16 cellular contexts compared by ENCODE assay signal in genomic region chr2:56449449-56449860, GRCh38.
DNase-seq lines count a peak whose midpoint lies in the region; ATAC-seq, FAIRE-seq and TF ChIP-seq lines count a peak whose summit lies in the region.
"Had no signal": no experiment of that assay in that cellular context is flagged by ENCODE, and none has a peak within 500 bp of the region (broad histone marks: within the 10 kb centered on the region; RNA-seq: fewer than 3 reads in every experiment).

No MANE protein-coding gene starts in this region.

- WGBS in A549 (ENCODE audit: missing lambda C conversion rate), result 3% methylated on average over 2 of the region's 2 CpGs
- WGBS in H1 (ENCODE audit: extremely low coverage in 1 of 2, insufficient coverage in 1 of 2, insufficient read length in 1 of 2, insufficient replicate concordance in 2 of 2, low coverage in 1 of 2, low lambda C conversion rate in 2 of 2, missing lambda C conversion rate in 1 of 2), 2 experiments, result 58 to 100% methylated on average over 1 to 2 of the region's 2 CpGs
- 100% methylated on average over 1 of the region's 2 CpGs for WGBS in mesenchymal stem cell

- FAIRE-seq in A549 (lab: Jason Lieb, UNC) (no peak), H1 (lab: Jason Lieb, UNC) (no peak)

- H3K79me1 ChIP-seq in H1 (ENCODE audit: low read depth, low read length), result no peaks in the 10 kb centered on the region
- no peaks in the 10 kb centered on the region for H3K79me1 ChIP-seq in mesenchymal stem cell (replicated peaks; ENCODE audit: low read length, poor library complexity, severe bottlenecking)

- POLR2A ChIA-PET in A549 (lab: Yijun Ruan, JAX), result interaction anchor here (1.5 kb wide), 1 partner anchor 293 kb away, joined by 6 read pairs; no protein-coding TSS in a partner anchor
- POLR2A ChIA-PET in H1 (lab: Charles Lee; ENCODE audit: partially characterized antibody), result no interaction called here

- H3K4me3 ChIP-seq in A549 (peak overlapping the region; percentile 18; the same call in 2 of the 3 replicates), H1 (ENCODE audit: extremely low read depth in 1 of 4, insufficient read depth in 2 of 4, low read depth in 3 of 4, low read length in 4 of 4) (no peak overlapping the region), mesenchymal stem cell (ENCODE audit: insufficient read depth in 1 of 2, low read depth in 1 of 2, low read length in 2 of 2) (no peak overlapping the region), coronary artery (no peak overlapping the region)
- H3K4me3 ChIP-seq: heart right ventricle, ovary, PC-9 had no signal

- in situ Hi-C loops in GM13977 (cut with MboI; ENCODE audit: low pct_unique_long_range_greater_than_20kb, low sequenced_read_pairs, unreplicated experiment), result no loop called here

- H3K79me2 ChIP-seq in H1 (ENCODE audit: control insufficient read depth in 1 of 2, insufficient read depth in 2 of 2, low read length in 2 of 2), result no peaks in the 10 kb centered on the region

- H4K5ac ChIP-seq in H1 (ENCODE audit: insufficient read length, low read depth, low read length), result no peak overlapping the region

- no peak overlapping the region; the same call in 1 of the 2 replicates for H3K18ac ChIP-seq in H1 (ENCODE audit: extremely low read depth, low read length)
- no peak overlapping the region for H3K18ac ChIP-seq in mesenchymal stem cell (ENCODE audit: low read depth in 1 of 2, low read length in 2 of 2)

- H4K8ac ChIP-seq in H1 (ENCODE audit: extremely low read depth, insufficient read depth, low read length) (no peak overlapping the region), mesenchymal stem cell (ENCODE audit: low read length) (no peak overlapping the region)

- peak overlapping the region; percentile 79 for H3K4me2 ChIP-seq in A549
- peak overlapping the region; percentile 3 to 25; a peak in 1 of 4 replicates for H3K4me2 ChIP-seq in H1 (ENCODE audit: insufficient read depth in 1 of 2, low read depth in 2 of 2, low read length in 2 of 2)
- H3K4me2 ChIP-seq in mesenchymal stem cell (ENCODE audit: low read length, poor library complexity, severe bottlenecking), result no peak overlapping the region
- H3K4me2 ChIP-seq: PC-9 had no signal

- peak overlapping the region; percentile 82 to 92 for H3K27ac ChIP-seq in A549
- H3K27ac ChIP-seq in H1 (ENCODE audit: low read depth, low read length), result no peak overlapping the region
- H3K27ac ChIP-seq in mesenchymal stem cell (ENCODE audit: low read length, poor library complexity, severe bottlenecking), result peak overlapping the region; percentile 91
- H3K27ac ChIP-seq in coronary artery, result no peak overlapping the region
- H3K27ac ChIP-seq: heart right ventricle, ovary, PC-9 had no signal

- TF ChIP-seq CTCF in A549 (IDR thresholded peaks at IDR 0.05), result no peak
- no peak for TF ChIP-seq CTCF in H1 (IDR thresholded peaks at IDR 0.05; ENCODE audit: control extremely low read depth in 1 of 3, insufficient read depth in 1 of 3, low read depth in 1 of 3, low read length in 3 of 3)
- TF ChIP-seq CTCF in GM13977 (IDR thresholded peaks at IDR 0.05; ENCODE audit: extremely low read depth, insufficient read depth, missing control alignments), result no peak
- TF ChIP-seq CTCF in coronary artery (IDR thresholded peaks at IDR 0.05), result no peak

- peaks cover 35% of the 10 kb centered on the region for H3K4me1 ChIP-seq in A549
- peaks cover 2 to 14% (median 9%) of the 10 kb centered on the region in 4 experiments; a peak in 4 of 7 replicates for H3K4me1 ChIP-seq in H1 (replicated peaks in 1 of 4; ENCODE audit: control insufficient read depth in 3 of 4, insufficient read depth in 4 of 4, low read length in 3 of 4)
- H3K4me1 ChIP-seq in mesenchymal stem cell (ENCODE audit: control insufficient read depth, insufficient read depth, low read depth, low read length), result no peaks in the 10 kb centered on the region
- H3K4me1 ChIP-seq: heart right ventricle had no signal

- H2BK120ac ChIP-seq in H1 (replicated peaks; ENCODE audit: low read depth, low read length) (no peak overlapping the region), mesenchymal stem cell (ENCODE audit: low read depth, low read length) (no peak overlapping the region)

- DNase-seq in A549 (ENCODE audit: low read depth in 1 of 2, low spot score in 1 of 2), result peak; percentile 5 to 26
- peak; percentile 5 for DNase-seq in NCI-H1694 (lab: John Stamatoyannopoulos, UW)
- no peak for DNase-seq in H1 (ENCODE audit: low read depth in 1 of 2, low spot score in 2 of 2)
- no peak for DNase-seq in mesenchymal stem cell
- no peak for DNase-seq in erythroblast (lab: John Stamatoyannopoulos, UW)
- no peak for DNase-seq in activated naive CD4-positive, alpha-beta T cell (lab: John Stamatoyannopoulos, UW)
- DNase-seq in GM13977 (ENCODE audit: low spot score), result no peak
- no peak for DNase-seq in coronary artery (ENCODE audit: low spot score)
- DNase-seq: activated B cell treated with CpG ODN at 0.5 μM for 24 hours; activated CD8-positive, alpha-beta memory T cell treated with anti-CD3 and anti-CD28 coated beads, Interleukin-2, amount 50 U/mL, for 4 hours; heart right ventricle; NCI-H510A treated with DMSO at 0.1 percent for 48 hours; ovary; PC-9; SW 1271 had no signal

- TF ChIP-seq RAD21 in A549 (conservative IDR thresholded peaks at IDR 0.05 in 1 of 2, IDR thresholded peaks at IDR 0.05 in 1 of 2) (no peak), H1 (IDR thresholded peaks at IDR 0.05 in 1 of 2, conservative IDR thresholded peaks at IDR 0.05 in 1 of 2; ENCODE audit: low read depth in 2 of 2, low read length in 2 of 2) (no peak)

- H3K23me2 ChIP-seq in H1 (ENCODE audit: low read depth, low read length), result no peaks in the 10 kb centered on the region

- H2BK20ac ChIP-seq in H1 (ENCODE audit: low read length), result no peak overlapping the region

- H2BK12ac ChIP-seq in H1 (ENCODE audit: low read depth, low read length) (peak overlapping the region; percentile 91; the same call in 1 of the 2 replicates), mesenchymal stem cell (ENCODE audit: low read length in 2 of 2) (no peak overlapping the region)

- ATAC-seq in A549, result peak; percentile 65 to 69
- ATAC-seq: esophagus mucosa, heart right ventricle had no signal

- H4K91ac ChIP-seq in H1 (replicated peaks; ENCODE audit: insufficient read length, low read length), result no peak overlapping the region
- H4K91ac ChIP-seq in mesenchymal stem cell (ENCODE audit: low read length), result no peak overlapping the region

- no peak overlapping the region for H3K4ac ChIP-seq in H1 (replicated peaks; ENCODE audit: insufficient read length, low read depth, low read length)
- no peak overlapping the region for H3K4ac ChIP-seq in mesenchymal stem cell (ENCODE audit: low read depth in 1 of 2, low read length in 2 of 2)

- H3K14ac ChIP-seq in H1 (ENCODE audit: insufficient read length) (no peak overlapping the region), mesenchymal stem cell (ENCODE audit: low read length in 2 of 2) (no peak overlapping the region)

- H2BK15ac ChIP-seq in H1 (ENCODE audit: low read length) (no peak overlapping the region), mesenchymal stem cell (ENCODE audit: low read depth, poor library complexity, severe bottlenecking) (no peak overlapping the region)

- H2BK5ac ChIP-seq in H1 (ENCODE audit: low read depth, low read length) (0 out of 2 replicates have a peak overlapping the region, but pooled peaks have one; percentile 35), mesenchymal stem cell (ENCODE audit: low read depth, low read length, poor library complexity, severe bottlenecking) (no peak overlapping the region)

- no peaks in the 10 kb centered on the region for H3K36me3 ChIP-seq in H1 (ENCODE audit: control insufficient read depth in 2 of 4, insufficient read depth in 4 of 4, low read length in 3 of 4)
- no peaks in the 10 kb centered on the region for H3K36me3 ChIP-seq in mesenchymal stem cell (ENCODE audit: control insufficient read depth in 1 of 2, insufficient read depth in 2 of 2, low read depth in 1 of 2, low read length in 2 of 2)
- H3K36me3 ChIP-seq: heart right ventricle, ovary had no signal

- H2AFZ ChIP-seq in H1 (ENCODE audit: low read length) (0 out of 2 replicates have a peak overlapping the region, but pooled peaks have one; percentile 31), mesenchymal stem cell (ENCODE audit: low read depth, low read length) (no peak overlapping the region)
- H2AFZ ChIP-seq: PC-9 had no signal

- H3K27me3 ChIP-seq in H1 (replicated peaks in 1 of 4; ENCODE audit: control insufficient read depth in 3 of 4, extremely low read depth in 1 of 4, insufficient read depth in 3 of 4, low read length in 3 of 4) (no peaks in the 10 kb centered on the region), mesenchymal stem cell (ENCODE audit: control insufficient read depth in 1 of 2, insufficient read depth in 1 of 2, low read length in 2 of 2) (no peaks in the 10 kb centered on the region)
- H3K27me3 ChIP-seq: heart right ventricle, ovary had no signal

- H2AK5ac ChIP-seq in H1 (ENCODE audit: low read depth, low read length) (no peak overlapping the region), mesenchymal stem cell (ENCODE audit: low read length, severe bottlenecking) (no peak overlapping the region)

- no peak overlapping the region for H3K23ac ChIP-seq in H1 (ENCODE audit: insufficient read length)
- H3K23ac ChIP-seq in mesenchymal stem cell (ENCODE audit: low read length in 2 of 2), result no peak overlapping the region

- no peak for TF ChIP-seq POLR2A in A549 (IDR thresholded peaks at IDR 0.05; ENCODE audit: low read length)
- no peak for TF ChIP-seq POLR2A in H1 (IDR thresholded peaks at IDR 0.05; ENCODE audit: control extremely low read depth in 1 of 2, low read depth in 2 of 2, low read length in 2 of 2)
- no peak for TF ChIP-seq POLR2A in erythroblast (IDR thresholded peaks at IDR 0.05; ENCODE audit: low read length)

- CTCF ChIA-PET in A549 (lab: Yijun Ruan, JAX) (interaction anchor here (0.9 to 2.7 kb wide), 3 partner anchors 8 to 265 kb away, joined by 3 to 10 read pairs (median 4); partner anchors contain the start of gene CCDC85A), H1 (lab: Charles Lee; ENCODE audit: partially characterized antibody) (interaction anchor here (1.1 to 1.7 kb wide), 4 partner anchors 8 to 160 kb away, joined by 3 to 7 read pairs (median 4); no protein-coding TSS in a partner anchor)

- H3K9ac ChIP-seq in H1 (replicated peaks in 1 of 4; ENCODE audit: extremely low read depth in 1 of 4, low read depth in 3 of 4, low read length in 3 of 4) (no peak overlapping the region), mesenchymal stem cell (ENCODE audit: low read length) (no peak overlapping the region)

- TF ChIP-seq EP300 in A549 (IDR thresholded peaks at IDR 0.05) (no peak), H1 (IDR thresholded peaks at IDR 0.05; ENCODE audit: borderline replicate concordance in 1 of 2, low read depth in 2 of 2, low read length in 2 of 2) (no peak)

- no peak overlapping the region for H3K56ac ChIP-seq in H1 (replicated peaks; ENCODE audit: insufficient read length, low read depth, low read length)

- H3K9me3 ChIP-seq in A549 (peaks cover 9% of the 10 kb centered on the region; the same call in 2 of the 3 replicates), H1 (ENCODE audit: insufficient read depth in 2 of 2, low read depth in 1 of 2, low read length in 1 of 2) (peaks cover 0 to 5% of the 10 kb centered on the region in 2 experiments; a peak in 2 of 4 replicates), mesenchymal stem cell (ENCODE audit: control insufficient read depth, low read length) (peaks cover 10% of the 10 kb centered on the region)
- H3K9me3 ChIP-seq: ovary had no signal

- no peaks in the 10 kb centered on the region for H4K20me1 ChIP-seq in H1 (replicated peaks in 1 of 2; ENCODE audit: control insufficient read depth in 1 of 2, insufficient read depth in 2 of 2, low read length in 2 of 2)

Comparison
In these comparisons a context has a peak if more than half of its experiments do, and no peak if none do; other contexts are left out.
1. DNase-seq: peak in A549 (2 of 2) and NCI-H1694 (single experiment); none in H1 (0 of 2), mesenchymal stem cell (single experiment), erythroblast (0 of 2), activated naive CD4-positive, alpha-beta T cell (0 of 4), GM13977 (single experiment) and coronary artery (single experiment).
2. H3K27ac ChIP-seq: peak in A549 (2 of 2) and mesenchymal stem cell (single experiment); none in H1 (single experiment) and coronary artery (0 of 2).
3. Of the 18 proteins assayed by ChIP-seq in both H1 and A549: peak only in H1: none; only in A549: MAFK; in both: none; in neither: 17.